22 cellular contexts compared by ENCODE assay signal in the genomic region with DNA sequence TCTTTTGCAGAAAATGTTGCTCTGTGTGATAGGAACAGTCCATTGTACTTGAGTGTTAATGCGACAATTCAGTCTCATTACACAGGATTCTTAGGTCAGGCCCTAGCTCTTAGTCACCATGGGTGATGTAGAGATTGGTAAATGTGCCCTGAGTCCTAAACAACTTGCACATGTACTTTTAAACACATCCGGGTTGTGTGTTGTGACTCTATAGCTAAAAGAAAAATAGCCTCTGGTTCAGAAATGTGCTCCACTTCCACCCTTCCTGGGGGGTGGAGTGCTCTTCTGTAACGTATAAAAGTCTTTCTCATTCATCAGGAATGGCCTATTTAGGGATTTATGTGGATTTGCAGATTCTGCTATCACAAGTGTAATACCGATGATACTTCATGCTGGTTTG. TPM values are rescaled to one million over a fixed set of nuclear protein-coding genes. Genes with fewer than 3 reads are reported as not detected.
A peak's percentile ranks its signal among the peaks of the same experiment; 100 is the strongest.
DNase-seq lines count a peak whose midpoint lies in the region; ATAC-seq and TF ChIP-seq lines count a peak whose summit lies in the region.
"Had no signal": no experiment of that assay in that cellular context is flagged by ENCODE, and none has a peak within 500 bp of the region (broad histone marks: within the 10 kb centered on the region; RNA-seq: fewer than 3 reads in every experiment).

No MANE protein-coding gene starts in this region.

- no peak for TF ChIP-seq POLR2A in esophagus squamous epithelium (IDR thresholded peaks at IDR 0.05)

- H2AFZ ChIP-seq in Loucy (ENCODE audit: low read length) (no peak overlapping the region), mesenchymal stem cell (ENCODE audit: low read depth, low read length) (no peak overlapping the region)

- CTCF ChIA-PET in Caco-2 (lab: Charles Lee) = no interaction called here

- peak; percentile 78 for DNase-seq in AG10803 (ENCODE audit: low read depth)
- peak; percentile 37 for DNase-seq in dermis blood vessel endothelial cell
- DNase-seq in mesenchymal stem cell = peak; percentile 69
- no peak for DNase-seq in C1 segment of cervical spinal cord (lab: John Stamatoyannopoulos, UW)
- no peak for DNase-seq in Caco-2
- DNase-seq in esophagus squamous epithelium (lab: John Stamatoyannopoulos, UW) = no peak
- DNase-seq: activated B cell treated with CpG ODN at 0.5 μM for 24 hours; activated CD4-positive, alpha-beta memory T cell treated with anti-CD3 and anti-CD28 coated beads, Interleukin-2, amount 10 ng/mL, durations not matched to agents 7 days and 5 days; anterior cingulate cortex; DND-41; NCI-H1417 treated with DMSO at 0.1 percent for 48 hours; NCI-H2107; NCI-H510A; pancreas; T-helper 9 cell; testis had no signal

- no peak overlapping the region for H4K91ac ChIP-seq in mesenchymal stem cell (ENCODE audit: low read length)

- no peak overlapping the region for H3K18ac ChIP-seq in mesenchymal stem cell (ENCODE audit: low read depth in 1 of 2, low read length in 2 of 2)

- no peaks in the 10 kb centered on the region for H3F3A ChIP-seq in Loucy (ENCODE audit: low read depth)

- no peak overlapping the region for H2BK15ac ChIP-seq in mesenchymal stem cell (ENCODE audit: low read depth, poor library complexity, severe bottlenecking)

- H3K4ac ChIP-seq in mesenchymal stem cell (ENCODE audit: low read depth in 1 of 2, low read length in 2 of 2) = no peak overlapping the region

- no peaks in the 10 kb centered on the region for H3K27me3 ChIP-seq in Loucy (ENCODE audit: insufficient read depth, low read length, poor library complexity, severe bottlenecking)
- H3K27me3 ChIP-seq in mesenchymal stem cell (ENCODE audit: control insufficient read depth in 1 of 2, insufficient read depth in 1 of 2, low read length in 2 of 2) = no peaks in the 10 kb centered on the region
- H3K27me3 ChIP-seq in Caco-2 (replicated peaks; ENCODE audit: control insufficient read depth, insufficient read depth, low read length) = no peaks in the 10 kb centered on the region
- H3K27me3 ChIP-seq in esophagus squamous epithelium = peaks cover 0 to 13% (median 0%) of the 10 kb centered on the region in 4 donors
- H3K27me3 ChIP-seq: pancreas, testis had no signal

- no peak for ATAC-seq in SK-N-SH treated with all-trans-retinoic acid at 6 μM for 48 hours
- ATAC-seq: gastroesophageal sphincter; pancreas; sciatic nerve; stimulated activated memory B cell treated with anti-CD40 and anti-IgM and Interleukin-4, amounts not matched to agents 10 μg/mL and 1 μg/mL and 100 μg/mL, for 72 hours had no signal

- no peak overlapping the region for H2AK5ac ChIP-seq in mesenchymal stem cell (ENCODE audit: low read length, severe bottlenecking)

- peaks cover 4% of the 10 kb centered on the region for H3K36me3 Mint-ChIP-seq in Caco-2 (ENCODE audit: insufficient read depth, unreplicated experiment)
- H3K36me3 Mint-ChIP-seq: stimulated activated memory B cell treated with anti-CD40 and anti-IgM and Interleukin-4, amounts not matched to agents 10 μg/mL and 1 μg/mL and 100 μg/mL, for 72 hours had no signal

- no peak overlapping the region for H3K4me3 Mint-ChIP-seq in Caco-2 (ENCODE audit: unreplicated experiment)
- H3K4me3 Mint-ChIP-seq: activated B cell treated with CpG ODN at 0.5 μM for 24 hours; activated CD4-positive, alpha-beta memory T cell treated with anti-CD3 and anti-CD28 coated beads, Interleukin-2, amount 10 ng/mL, durations not matched to agents 7 days and 5 days; stimulated activated memory B cell treated with anti-CD40 and anti-IgM and Interleukin-4, amounts not matched to agents 10 μg/mL and 1 μg/mL and 100 μg/mL, for 72 hours had no signal

- no peak overlapping the region for H3K27ac Mint-ChIP-seq in Caco-2 (ENCODE audit: unreplicated experiment)
- H3K27ac Mint-ChIP-seq: activated B cell treated with CpG ODN at 0.5 μM for 24 hours; activated CD4-positive, alpha-beta memory T cell treated with anti-CD3 and anti-CD28 coated beads, Interleukin-2, amount 10 ng/mL, durations not matched to agents 7 days and 5 days; stimulated activated memory B cell treated with anti-CD40 and anti-IgM and Interleukin-4, amounts not matched to agents 10 μg/mL and 1 μg/mL and 100 μg/mL, for 72 hours had no signal

- peaks cover 30% of the 10 kb centered on the region for H4K20me1 ChIP-seq in Loucy (ENCODE audit: insufficient read depth, low read length, poor library complexity, severe bottlenecking)

- intact Hi-C loops in Caco-2 (cut with micrococcal nuclease; ENCODE audit: unreplicated experiment) (no loop called here), esophagus squamous epithelium (cut with DNase I) (no loop called here)

- H3K9ac ChIP-seq in Loucy (ENCODE audit: low read depth, low read length, poor library complexity, severe bottlenecking) (peak overlapping the region; percentile 25), mesenchymal stem cell (ENCODE audit: low read length) (no peak overlapping the region)

- no TSS peak for BruUV-seq in Caco-2 (replicated peaks; lab: Mats Ljungman, UMichigan)

- H3K4me2 ChIP-seq in Loucy (ENCODE audit: low read depth, low read length, poor library complexity, severe bottlenecking) = peak overlapping the region; percentile 76
- H3K4me2 ChIP-seq in mesenchymal stem cell (ENCODE audit: low read length, poor library complexity, severe bottlenecking) = no peak overlapping the region

- H3K79me1 ChIP-seq in mesenchymal stem cell (replicated peaks; ENCODE audit: low read length, poor library complexity, severe bottlenecking) = peaks cover 24% of the 10 kb centered on the region

- no peak for TF ChIP-seq CTCF in AG10803 (conservative IDR thresholded peaks at IDR 0.05; ENCODE audit: low read length)
- TF ChIP-seq CTCF in Loucy (conservative IDR thresholded peaks at IDR 0.05; ENCODE audit: low read length) = no peak
- TF ChIP-seq CTCF in Caco-2 (IDR thresholded peaks at IDR 0.05; ENCODE audit: insufficient read depth in 1 of 2, low read depth in 1 of 2, low read length in 1 of 2, severe bottlenecking in 1 of 2, unreplicated experiment in 1 of 2) = no peak
- no peak for TF ChIP-seq CTCF in esophagus squamous epithelium (IDR thresholded peaks at IDR 0.05)

- H3K9me2 ChIP-seq in Loucy (replicated peaks; ENCODE audit: low read depth, low read length) = no peaks in the 10 kb centered on the region

- no peaks in the 10 kb centered on the region for H3K9me3 ChIP-seq in Loucy (ENCODE audit: insufficient read depth, low read depth, low read length)
- no peaks in the 10 kb centered on the region for H3K9me3 ChIP-seq in mesenchymal stem cell (ENCODE audit: control insufficient read depth, low read length)
- H3K9me3 ChIP-seq in Caco-2 = no peaks in the 10 kb centered on the region
- no peaks in the 10 kb centered on the region for H3K9me3 ChIP-seq in esophagus squamous epithelium
- H3K9me3 ChIP-seq: gastroesophageal sphincter, pancreas, testis had no signal

- H3K9me3 Mint-ChIP-seq in Caco-2 (ENCODE audit: unreplicated experiment) = no peaks in the 10 kb centered on the region
- H3K9me3 Mint-ChIP-seq: activated B cell treated with CpG ODN at 0.5 μM for 24 hours; activated CD4-positive, alpha-beta memory T cell treated with anti-CD3 and anti-CD28 coated beads, Interleukin-2, amount 10 ng/mL, durations not matched to agents 7 days and 5 days; stimulated activated memory B cell treated with anti-CD40 and anti-IgM and Interleukin-4, amounts not matched to agents 10 μg/mL and 1 μg/mL and 100 μg/mL, for 72 hours had no signal

- H3K79me2 ChIP-seq in Loucy (ENCODE audit: insufficient read depth, low read length) = peaks cover 85% of the 10 kb centered on the region

- H3K27ac ChIP-seq in mesenchymal stem cell (ENCODE audit: low read length, poor library complexity, severe bottlenecking) = no peak overlapping the region
- no peak overlapping the region for H3K27ac ChIP-seq in esophagus squamous epithelium
- H3K27ac ChIP-seq: gastroesophageal sphincter, HL-60, testis had no signal

- WGBS in mesenchymal stem cell = 50% methylated on average over 4 of the region's 4 CpGs
- 74 to 90% methylated on average over 4 of the region's 4 CpGs for WGBS in esophagus squamous epithelium, 2 donors

- POLR2A ChIA-PET in Caco-2 (lab: Charles Lee) = no interaction called here

- H2BK12ac ChIP-seq in mesenchymal stem cell (ENCODE audit: low read length in 2 of 2) = peak overlapping the region in 1 of 2 experiments; percentile 25

- no peaks in the 10 kb centered on the region for H3K36me3 ChIP-seq in Loucy (ENCODE audit: insufficient read depth, low read length)
- H3K36me3 ChIP-seq in mesenchymal stem cell (ENCODE audit: control insufficient read depth in 1 of 2, insufficient read depth in 2 of 2, low read depth in 1 of 2, low read length in 2 of 2) = peaks cover 4% of the 10 kb centered on the region in 2 experiments
- H3K36me3 ChIP-seq in Caco-2 (ENCODE audit: control insufficient read depth, insufficient read depth, low read length) = peaks cover 2% of the 10 kb centered on the region
- no peaks in the 10 kb centered on the region for H3K36me3 ChIP-seq in esophagus squamous epithelium
- H3K36me3 ChIP-seq: gastroesophageal sphincter had no signal

- no peak overlapping the region for H4K8ac ChIP-seq in mesenchymal stem cell (ENCODE audit: low read length)

- no peak overlapping the region for H2BK120ac ChIP-seq in mesenchymal stem cell (ENCODE audit: low read depth, low read length)

- no peak overlapping the region for H2BK5ac ChIP-seq in mesenchymal stem cell (ENCODE audit: low read depth, low read length, poor library complexity, severe bottlenecking)

- H3K23ac ChIP-seq in mesenchymal stem cell (ENCODE audit: low read length in 2 of 2) = no peak overlapping the region

- no peak overlapping the region for H3K14ac ChIP-seq in mesenchymal stem cell (ENCODE audit: low read length in 2 of 2)

- peaks cover 12% of the 10 kb centered on the region for H3K4me1 Mint-ChIP-seq in Caco-2 (ENCODE audit: low read depth, unreplicated experiment)

- peaks cover 54% of the 10 kb centered on the region for H3K4me1 ChIP-seq in Loucy (ENCODE audit: insufficient read depth, low read length, poor library complexity, severe bottlenecking)
- H3K4me1 ChIP-seq in mesenchymal stem cell (ENCODE audit: control insufficient read depth, insufficient read depth, low read depth, low read length) = peaks cover 17% of the 10 kb centered on the region
- peaks cover 4% of the 10 kb centered on the region; the same call in 1 of the 2 replicates for H3K4me1 ChIP-seq in Caco-2
- H3K4me1 ChIP-seq in esophagus squamous epithelium = peaks cover 11 to 34% (median 25%) of the 10 kb centered on the region in 3 donors
- H3K4me1 ChIP-seq: testis had no signal

- no peaks in the 10 kb centered on the region for H3K27me3 Mint-ChIP-seq in Caco-2 (ENCODE audit: insufficient read depth, unreplicated experiment)

- no peak overlapping the region for H3K4me3 ChIP-seq in AG10803 (ENCODE audit: low read length)
- H3K4me3 ChIP-seq in Loucy (ENCODE audit: low read length, poor library complexity, severe bottlenecking) = peak overlapping the region; percentile 45
- no peak overlapping the region for H3K4me3 ChIP-seq in mesenchymal stem cell (ENCODE audit: insufficient read depth in 1 of 2, low read depth in 1 of 2, low read length in 2 of 2)
- H3K4me3 ChIP-seq in Caco-2 (ENCODE audit: low read depth, low read length) = no peak overlapping the region
- H3K4me3 ChIP-seq in esophagus squamous epithelium = no peak overlapping the region
- H3K4me3 ChIP-seq: gastroesophageal sphincter, testis had no signal

RNA-seq across cellular contexts. Expression of gene SPATA13, which starts 5.2 kb away (rescaled TPM):
- total RNA-seq in dermis blood vessel endothelial cell = 2.4 and 2.6 TPM in 2 replicates
- polyA plus RNA-seq in mesenchymal stem cell (2013, experiment 1 of 2) = 5.8 TPM
- 6.8 TPM for polyA plus RNA-seq in mesenchymal stem cell (2013, experiment 2 of 2)
- total RNA-seq in Caco-2 (2022) = 10.1 and 10.5 TPM in 2 replicates
- total RNA-seq in esophagus squamous epithelium = 10 to 100 TPM in 2 of 4 donors, 1 to 10 TPM in 2; 5.0 to 16.6 (median 9.7) TPM

Comparison
In these comparisons a context has a peak if more than half of its experiments do, and no peak if none do; other contexts are left out.
1. DNase-seq: peak in AG10803 (single experiment), dermis blood vessel endothelial cell (single experiment) and mesenchymal stem cell (single experiment); none in C1 segment of cervical spinal cord (0 of 14), Caco-2 (0 of 2) and esophagus squamous epithelium (single experiment).